ENCODE assay signal across 8 cellular contexts in genomic region chr16:67480833-67481560, GRCh38. TPM values are rescaled to one million over a fixed set of nuclear protein-coding genes. Genes with fewer than 3 reads are reported as not detected.
DNase-seq lines count a peak whose midpoint lies in the region; ATAC-seq and TF ChIP-seq lines count a peak whose summit lies in the region.

Gene ATP6V0D1, minus strand, starts transcription at chr16:67481157. Its CDS starts 71 bp downstream, at chr16:67481086.

- no peaks in the 10 kb centered on the region for H3K27me3 Mint-ChIP-seq in activated CD4-positive, alpha-beta T cell treated with anti-CD3 and anti-CD28 coated beads for 36 hours

- H3K36me3 Mint-ChIP-seq in activated CD4-positive, alpha-beta T cell treated with anti-CD3 and anti-CD28 coated beads for 36 hours (ENCODE audit: low read depth): peaks cover 10% of the 10 kb centered on the region

- peak within 1 kb of the TSS; percentile 97 for H3K4me3 Mint-ChIP-seq in activated CD4-positive, alpha-beta T cell treated with anti-CD3 and anti-CD28 coated beads for 36 hours

- H3K27ac Mint-ChIP-seq in activated CD4-positive, alpha-beta T cell treated with anti-CD3 and anti-CD28 coated beads for 36 hours: peak within 1 kb of the TSS; percentile 98

- no peaks in the 10 kb centered on the region for H3K27me3 ChIP-seq in BE2C

- DNase-seq in BE2C: peak; percentile 99
- peak; percentile 98 for DNase-seq in GM19238 (ENCODE audit: insufficient read length, low spot score)
- peak; percentile 91 for DNase-seq in NCI-H510A treated with DMSO at 0.1 percent for 48 hours (lab: John Stamatoyannopoulos, UW)
- peak; percentile 100 for DNase-seq in activated CD4-positive, alpha-beta T cell treated with anti-CD3 and anti-CD28 coated beads for 36 hours
- peak; percentile 99 for DNase-seq in choroid plexus epithelial cell (ENCODE audit: low read depth)
- DNase-seq in kidney glomerular epithelial cell (lab: John Stamatoyannopoulos, UW): peak; percentile 96
- peak; percentile 95 to 98 for DNase-seq in stimulated activated CD4-positive, alpha-beta T cell treated with anti-CD3 and anti-CD28 coated beads, Interleukin-1b, Interleukin-23, amount 100 ng/mL, for 1 hour (ENCODE audit: low read depth in 2 of 2)

- TF ChIP-seq CTCF in BE2C (IDR thresholded peaks at IDR 0.05; ENCODE audit: low read depth, low read length) (peak; percentile 80), choroid plexus epithelial cell (conservative IDR thresholded peaks at IDR 0.05; ENCODE audit: low read depth, low read length) (peak; percentile 80)

- no peaks in the 10 kb centered on the region for H3K36me3 ChIP-seq in BE2C

- H3K4me3 ChIP-seq in BE2C (ENCODE audit: low read depth, low read length) (peak within 1 kb of the TSS; percentile 99), choroid plexus epithelial cell (ENCODE audit: low read depth, low read length) (peak within 1 kb of the TSS; percentile 100)

- no peaks in the 10 kb centered on the region for H3K9me3 Mint-ChIP-seq in activated CD4-positive, alpha-beta T cell treated with anti-CD3 and anti-CD28 coated beads for 36 hours (ENCODE audit: low read depth)

- intact Hi-C loops in activated CD4-positive, alpha-beta T cell treated with anti-CD3 and anti-CD28 coated beads for 36 hours (cut with DNase I, micrococcal nuclease): loop anchor here (1.0 to 5.0 kb wide), 18 partner anchors 33 to 455 kb away; partner anchors contain the start of genes ACD (in 2 of the 2), CTCF (in 2 of the 2), PARD6A (in 2 of the 2) and C16orf86 (in 1 of the 2)

- no peaks in the 10 kb centered on the region for H3K9me3 ChIP-seq in BE2C

- ATAC-seq in HG03442 (IDR thresholded peaks at IDR 0.05; ENCODE audit: unreplicated experiment): peak; percentile 94
- ATAC-seq in activated CD4-positive, alpha-beta T cell treated with anti-CD3 and anti-CD28 coated beads for 36 hours: peak; percentile 92

- peaks cover 31% of the 10 kb centered on the region for H3K4me1 Mint-ChIP-seq in activated CD4-positive, alpha-beta T cell treated with anti-CD3 and anti-CD28 coated beads for 36 hours

- POLR2A ChIA-PET in activated CD4-positive, alpha-beta T cell treated with anti-CD3 and anti-CD28 coated beads for 36 hours (lab: Charles Lee): interaction anchor here (0.5 to 1.7 kb wide), 6 partner anchors 81 to 497 kb away, joined by 3 to 4 read pairs (median 3); partner anchors contain the start of genes ACD, CARMIL2, CTCF and RANBP10

- no peaks in the 10 kb centered on the region for H3K4me1 ChIP-seq in BE2C

- CTCF ChIA-PET in activated CD4-positive, alpha-beta T cell treated with anti-CD3 and anti-CD28 coated beads for 36 hours (lab: Charles Lee): interaction anchor here (0.6 to 22.2 kb wide), 30 partner anchors 9 to 519 kb away, joined by 3 to 390 read pairs (median 4); partner anchors contain the start of genes C16orf86, CTCF, ENKD1 and TMEM208

RNA-seq across cellular contexts. Expression of gene ATP6V0D1, which starts in this region (rescaled TPM):
- 180 TPM for polyA plus RNA-seq in BE2C (2012; ENCODE audit: insufficient read depth, insufficient read length, low read depth)
- total RNA-seq in activated CD4-positive, alpha-beta T cell treated with anti-CD3 and anti-CD28 coated beads for 36 hours: 10 to 100 TPM; 16.3 to 17.3 TPM

Comparison
In these comparisons a context has a peak if more than half of its experiments do, and no peak if none do; other contexts are left out.
1. Peak in every context shown above with its lines: DNase-seq, ATAC-seq and H3K4me3 ChIP-seq.